28 cellular contexts compared by ENCODE assay signal in genomic region chr7:102101926-102102325, GRCh38.
"Had no signal": no experiment of that assay in that cellular context is flagged by ENCODE, and none has a peak within 500 bp of the region (broad histone marks: within the 10 kb centered on the region; RNA-seq: fewer than 3 reads in every experiment).

No MANE protein-coding gene starts in this region.

- H3K27me3 Mint-ChIP-seq: activated CD4-positive, alpha-beta T cell treated with anti-CD3 and anti-CD28 coated beads for 36 hours; activated naive CD4-positive, alpha-beta T cell treated with anti-CD3 and anti-CD28 coated beads, Interleukin-2, amount 10 ng/mL, durations not matched to agents 7 days and 5 days; activated naive CD8-positive, alpha-beta T cell treated with anti-CD3 and anti-CD28 coated beads, Interleukin-2, amount 50 U/mL, for 24 hours; naive B cell; stimulated activated memory B cell treated with anti-CD40 and anti-IgM and Interleukin-4, amounts not matched to agents 10 μg/mL and 1 μg/mL and 100 μg/mL, for 72 hours; stimulated activated naive CD8-positive, alpha-beta T cell treated with anti-CD3 and anti-CD28 coated beads, Interleukin-15, amount 100 ng/mL, for 72 hours had no signal

- H3K27ac Mint-ChIP-seq: activated CD4-positive, alpha-beta T cell treated with anti-CD3 and anti-CD28 coated beads for 36 hours; activated naive CD4-positive, alpha-beta T cell treated with anti-CD3 and anti-CD28 coated beads, Interleukin-2, amount 10 ng/mL, durations not matched to agents 7 days and 5 days; activated naive CD8-positive, alpha-beta T cell treated with anti-CD3 and anti-CD28 coated beads, Interleukin-2, amount 50 U/mL, for 24 hours; activated T-cell treated with anti-CD3 and anti-CD28 coated beads, Interleukin-2, amount 50 U/mL, for 72 hours; mesothelial cell of epicardium; stimulated activated memory B cell treated with anti-CD40 and anti-IgM and Interleukin-4, amounts not matched to agents 10 μg/mL and 1 μg/mL and 100 μg/mL, for 72 hours; T-helper 2 cell treated with Interferon-gamma antibody and Interleukin-4, amounts not matched to agents 5 μg/mL and 100 μg/mL, for 36 hours had no signal

- H3K9me3 Mint-ChIP-seq: activated naive CD4-positive, alpha-beta T cell treated with anti-CD3 and anti-CD28 coated beads, Interleukin-2, amount 10 ng/mL, durations not matched to agents 7 days and 5 days; activated naive CD8-positive, alpha-beta T cell treated with anti-CD3 and anti-CD28 coated beads, Interleukin-2, amount 50 U/mL, for 24 hours; activated T-cell treated with anti-CD3 and anti-CD28 coated beads, Interleukin-2, amount 50 U/mL, for 72 hours; mesothelial cell of epicardium; naive B cell; stimulated activated memory B cell treated with anti-CD40 and anti-IgM and Interleukin-4, amounts not matched to agents 10 μg/mL and 1 μg/mL and 100 μg/mL, for 72 hours; stimulated activated naive CD8-positive, alpha-beta T cell treated with anti-CD3 and anti-CD28 coated beads, Interleukin-15, amount 100 ng/mL, for 72 hours; T-helper 2 cell treated with Interferon-gamma antibody and Interleukin-4, amounts not matched to agents 5 μg/mL and 100 μg/mL, for 36 hours had no signal

- ATAC-seq: activated CD4-positive, alpha-beta T cell treated with anti-CD3 and anti-CD28 coated beads for 36 hours; activated naive CD8-positive, alpha-beta T cell treated with anti-CD3 and anti-CD28 coated beads, Interleukin-2, amount 50 U/mL, for 24 hours; activated T-cell treated with anti-CD3 and anti-CD28 coated beads, Interleukin-2, amount 50 U/mL, for 72 hours; gastrocnemius medialis; left cardiac atrium; stimulated activated memory B cell treated with anti-CD40 and anti-IgM and Interleukin-4, amounts not matched to agents 10 μg/mL and 1 μg/mL and 100 μg/mL, for 72 hours; stimulated activated naive CD8-positive, alpha-beta T cell treated with anti-CD3 and anti-CD28 coated beads, Interleukin-15, amount 100 ng/mL, for 72 hours had no signal

- H3K36me3 Mint-ChIP-seq: activated naive CD4-positive, alpha-beta T cell treated with anti-CD3 and anti-CD28 coated beads, Interleukin-2, amount 10 ng/mL, durations not matched to agents 7 days and 5 days had no signal

- H3K4me3 Mint-ChIP-seq: activated CD4-positive, alpha-beta T cell treated with anti-CD3 and anti-CD28 coated beads for 36 hours; activated naive CD4-positive, alpha-beta T cell treated with anti-CD3 and anti-CD28 coated beads, Interleukin-2, amount 10 ng/mL, durations not matched to agents 7 days and 5 days; activated naive CD8-positive, alpha-beta T cell treated with anti-CD3 and anti-CD28 coated beads, Interleukin-2, amount 50 U/mL, for 24 hours; activated T-cell treated with anti-CD3 and anti-CD28 coated beads, Interleukin-2, amount 50 U/mL, for 72 hours; mesothelial cell of epicardium; naive B cell; stimulated activated memory B cell treated with anti-CD40 and anti-IgM and Interleukin-4, amounts not matched to agents 10 μg/mL and 1 μg/mL and 100 μg/mL, for 72 hours; stimulated activated naive CD8-positive, alpha-beta T cell treated with anti-CD3 and anti-CD28 coated beads, Interleukin-15, amount 100 ng/mL, for 72 hours; T-helper 2 cell treated with Interferon-gamma antibody and Interleukin-4, amounts not matched to agents 5 μg/mL and 100 μg/mL, for 36 hours had no signal

- H3K4me1 Mint-ChIP-seq: activated CD4-positive, alpha-beta T cell treated with anti-CD3 and anti-CD28 coated beads for 36 hours; activated naive CD4-positive, alpha-beta T cell treated with anti-CD3 and anti-CD28 coated beads, Interleukin-2, amount 10 ng/mL, durations not matched to agents 7 days and 5 days; activated naive CD8-positive, alpha-beta T cell treated with anti-CD3 and anti-CD28 coated beads, Interleukin-2, amount 50 U/mL, for 24 hours; stimulated activated memory B cell treated with anti-CD40 and anti-IgM and Interleukin-4, amounts not matched to agents 10 μg/mL and 1 μg/mL and 100 μg/mL, for 72 hours; stimulated activated naive CD8-positive, alpha-beta T cell treated with anti-CD3 and anti-CD28 coated beads, Interleukin-15, amount 100 ng/mL, for 72 hours had no signal

- DNase-seq: activated CD4-positive, alpha-beta T cell treated with anti-CD3 and anti-CD28 coated beads for 36 hours; activated CD4-positive, CD25-positive, alpha-beta regulatory T cell; activated gamma-delta T cell; activated naive CD4-positive, alpha-beta T cell treated with anti-CD3 and anti-CD28 coated beads, Interleukin-2, amount 10 ng/mL, durations not matched to agents 7 days and 5 days; activated naive CD8-positive, alpha-beta T cell treated with anti-CD3 and anti-CD28 coated beads, Interleukin-2, amount 50 U/mL, for 24 hours; activated T-cell treated with anti-CD3 and anti-CD28 coated beads for 4 hours; activated T-cell treated with anti-CD3 and anti-CD28 coated beads, Interleukin-2, amount 50 U/mL, for 72 hours; amygdala; central memory CD4-positive, alpha-beta T cell; dermis blood vessel endothelial cell; effector CD4-positive, alpha-beta T cell; gastrocnemius medialis; glutamatergic neuron; hippocampal formation; left cardiac atrium; mammary epithelial cell; naive B cell; nucleus accumbens; stimulated activated CD4-positive, alpha-beta T cell treated with anti-CD3 and anti-CD28 coated beads, Interleukin-1b, Interleukin-23, amount 100 ng/mL, for 48 hours; stimulated activated CD4-positive, alpha-beta T cell treated with anti-CD3 and anti-CD28 coated beads, Interleukin-4, amount 100 ng/mL, for 4 hours; stimulated activated CD8-positive, alpha-beta memory T cell treated with anti-CD3 and anti-CD28 coated beads, Interleukin-4, amount 100 ng/mL, for 48 hours; stimulated activated naive CD8-positive, alpha-beta T cell treated with anti-CD3 and anti-CD28 coated beads, Interleukin-15, amount 100 ng/mL, for 72 hours; substantia nigra; T-helper 1 cell; upper lobe of right lung had no signal
